Comparison of ENCODE assay signal across 8 cellular contexts in genomic region chr3:48130321-48130881, GRCh38. TPM values are rescaled to one million over a fixed set of nuclear protein-coding genes. Genes with fewer than 3 reads are reported as not detected.
DNase-seq lines count a peak whose midpoint lies in the region; ATAC-seq and TF ChIP-seq lines count a peak whose summit lies in the region.

No MANE protein-coding gene starts in this region.

- no peaks in the 10 kb centered on the region for H3K4me1 ChIP-seq in Loucy (ENCODE audit: insufficient read depth, low read length, poor library complexity, severe bottlenecking)
- peaks cover 7% of the 10 kb centered on the region for H3K4me1 ChIP-seq in mesodermal cell (ENCODE audit: control insufficient read depth, insufficient read depth, low read length, poor library complexity, severe bottlenecking)
- peaks cover 7 to 20% of the 10 kb centered on the region in 2 donors for H3K4me1 ChIP-seq in thoracic aorta (ENCODE audit: control insufficient read depth in 1 of 2, low read depth in 2 of 2)

- no peaks in the 10 kb centered on the region for H3K36me3 ChIP-seq in Loucy (ENCODE audit: insufficient read depth, low read length)
- H3K36me3 ChIP-seq in mesodermal cell (ENCODE audit: control insufficient read depth, insufficient read depth, low read length), result no peaks in the 10 kb centered on the region
- H3K36me3 ChIP-seq in thoracic aorta, result no peaks in the 10 kb centered on the region

- H3K79me2 ChIP-seq in Loucy (ENCODE audit: insufficient read depth, low read length), result no peaks in the 10 kb centered on the region

- H3F3A ChIP-seq in Loucy (ENCODE audit: low read depth), result no peaks in the 10 kb centered on the region

- H3K9me2 ChIP-seq in Loucy (replicated peaks; ENCODE audit: low read depth, low read length), result no peaks in the 10 kb centered on the region

- no peaks in the 10 kb centered on the region for H4K20me1 ChIP-seq in Loucy (ENCODE audit: insufficient read depth, low read length, poor library complexity, severe bottlenecking)

- no peak overlapping the region for H3K9ac ChIP-seq in Loucy (ENCODE audit: low read depth, low read length, poor library complexity, severe bottlenecking)

- 85 to 88% methylated on average over 8 of the region's 8 CpGs for WGBS in mesodermal cell (ENCODE audit: insufficient coverage in 2 of 2), 2 experiments

- H2AFZ ChIP-seq in Loucy (ENCODE audit: low read length), result 0 out of 2 replicates have a peak overlapping the region, but pooled peaks have one; percentile 22

- H3K27me3 ChIP-seq in Loucy (ENCODE audit: insufficient read depth, low read length, poor library complexity, severe bottlenecking) (no peaks in the 10 kb centered on the region), thoracic aorta (replicated peaks; ENCODE audit: insufficient read depth) (no peaks in the 10 kb centered on the region)

- TF ChIP-seq CTCF in Loucy (conservative IDR thresholded peaks at IDR 0.05; ENCODE audit: low read length) (no peak), thoracic aorta (IDR thresholded peaks at IDR 0.05) (no peak)

- H3K27ac ChIP-seq in mesodermal cell (ENCODE audit: low read depth, low read length, severe bottlenecking) (peak overlapping the region; percentile 59), thoracic aorta (peak overlapping the region; percentile 69 to 70)

- no peaks in the 10 kb centered on the region for H3K9me3 ChIP-seq in Loucy (ENCODE audit: insufficient read depth, low read depth, low read length)
- no peaks in the 10 kb centered on the region for H3K9me3 ChIP-seq in mesodermal cell (ENCODE audit: control insufficient read depth, low read length)
- no peaks in the 10 kb centered on the region for H3K9me3 ChIP-seq in thoracic aorta

- peak; percentile 6 for DNase-seq in thoracic aorta (ENCODE audit: low spot score)
- DNase-seq in activated CD4-positive, CD25-positive, alpha-beta regulatory T cell (lab: John Stamatoyannopoulos, UW), result no peak
- no peak for DNase-seq in NCI-H82 treated with DMSO at 0.1 percent for 48 hours (lab: John Stamatoyannopoulos, UW; ENCODE audit: unreplicated experiment)
- DNase-seq in NCI-H1048 (lab: John Stamatoyannopoulos, UW), result no peak
- no peak for DNase-seq in NCI-H1436 (lab: John Stamatoyannopoulos, UW)

- no peak overlapping the region for H3K4me3 ChIP-seq in Loucy (ENCODE audit: low read length, poor library complexity, severe bottlenecking)
- no peak overlapping the region for H3K4me3 ChIP-seq in mesodermal cell (ENCODE audit: extremely low read depth, insufficient read depth, low read length, poor library complexity, severe bottlenecking)
- no peak overlapping the region for H3K4me3 ChIP-seq in thoracic aorta

- H3K4me2 ChIP-seq in Loucy (ENCODE audit: low read depth, low read length, poor library complexity, severe bottlenecking), result no peak overlapping the region

- ATAC-seq in esophagus mucosa (peak; percentile 30), thoracic aorta (ENCODE audit: insufficient number of reproducible peaks, low FRiP score, low read depth) (peak; percentile 73)

RNA-seq across cellular contexts. Expression of gene CDC25A, which starts 57.8 kb away (rescaled TPM):
- total RNA-seq in esophagus mucosa (3.8 TPM), thoracic aorta (1 to 10 TPM in 1 of 2 donors, not detected in 1; 2.5 TPM)
- polyA plus RNA-seq in mesodermal cell (2013, experiment 1 of 2), result 12.9 TPM
- polyA plus RNA-seq in mesodermal cell (2013, experiment 2 of 2), result 11.7 TPM
